ENCODE assay signal across 1 cellular context in genomic region chr6:144578385-144579350, GRCh38.
A peak's percentile ranks its signal among the peaks of the same experiment; 100 is the strongest.
TF ChIP-seq lines count a peak whose summit lies in the region.

No MANE protein-coding gene starts in this region.

TF ChIP-seq in HepG2, 621 proteins besides CTCF, POLR2A, EP300 and RAD21 (continued from another document and continues in another):
- TF ChIP-seq MBD4 (IDR thresholded peaks at IDR 0.05; ENCODE audit: borderline replicate concordance, low read length) (no peak), SMAD3 (CRISPR knock-in tag; IDR thresholded peaks at IDR 0.05) (peak; percentile 66; the same call in 1 of the 2 replicates), MIER2 (CRISPR knock-in tag; IDR thresholded peaks at IDR 0.05) (no peak), JDP2 (CRISPR knock-in tag; IDR thresholded peaks at IDR 0.05; ENCODE audit: borderline replicate concordance) (no peak), NCOA1 (CRISPR knock-in tag; IDR thresholded peaks at IDR 0.05) (no peak), HOXA9 (CRISPR knock-in tag; IDR thresholded peaks at IDR 0.05; ENCODE audit: borderline replicate concordance) (no peak), GABPB1 (CRISPR knock-in tag; IDR thresholded peaks at IDR 0.05) (no peak; the same call in 1 of the 2 replicates), ZNF512 (CRISPR knock-in tag; IDR thresholded peaks at IDR 0.05) (no peak), FUBP1 (CRISPR knock-in tag; IDR thresholded peaks at IDR 0.05; ENCODE audit: borderline replicate concordance) (no peak), ZBTB25 (CRISPR knock-in tag; IDR thresholded peaks at IDR 0.05) (no peak; the same call in 1 of the 2 replicates), ZNF576 (CRISPR knock-in tag; IDR thresholded peaks at IDR 0.05) (no peak), TBX2 (CRISPR knock-in tag; IDR thresholded peaks at IDR 0.05; ENCODE audit: borderline replicate concordance) (peak; percentile 75), ZNF580 (CRISPR knock-in tag; IDR thresholded peaks at IDR 0.05; ENCODE audit: borderline replicate concordance, low read depth) (peak; percentile 52; the same call in 1 of the 2 replicates), ZNF781 (CRISPR knock-in tag; IDR thresholded peaks at IDR 0.05; ENCODE audit: borderline replicate concordance, not compliant biosample characterization) (peak; percentile 83), ZNF569 (CRISPR knock-in tag; IDR thresholded peaks at IDR 0.05; ENCODE audit: borderline replicate concordance) (0 out of 2 replicates have a peak, but pooled peaks have one; percentile 52), FIP1L1 (IDR thresholded peaks at IDR 0.05; ENCODE audit: borderline replicate concordance, insufficient read depth, low read depth, low read length) (no peak), CERS6 (CRISPR knock-in tag; IDR thresholded peaks at IDR 0.05) (no peak), ATM (IDR thresholded peaks at IDR 0.05; ENCODE audit: borderline replicate concordance) (no peak), KLF11 (CRISPR knock-in tag; IDR thresholded peaks at IDR 0.05) (peak; percentile 31; the same call in 1 of the 2 replicates), RFXAP (CRISPR knock-in tag; IDR thresholded peaks at IDR 0.05; ENCODE audit: borderline replicate concordance) (0 out of 2 replicates have a peak, but pooled peaks have one; percentile 29), FOXK1 (CRISPR knock-in tag; IDR thresholded peaks at IDR 0.05; ENCODE audit: borderline replicate concordance, low read depth) (peak; percentile 73), ZNF12 (CRISPR knock-in tag; IDR thresholded peaks at IDR 0.05) (peak; percentile 86; the same call in 1 of the 2 replicates), JUN (CRISPR knock-in tag; IDR thresholded peaks at IDR 0.05) (no peak), ZBTB8A (CRISPR knock-in tag; IDR thresholded peaks at IDR 0.05; ENCODE audit: borderline replicate concordance, low read depth) (no peak), ZNF766 (CRISPR knock-in tag; IDR thresholded peaks at IDR 0.05; ENCODE audit: borderline replicate concordance) (no peak), TIGD3 (CRISPR knock-in tag; IDR thresholded peaks at IDR 0.05; ENCODE audit: borderline replicate concordance) (no peak), ZNF609 (CRISPR knock-in tag; IDR thresholded peaks at IDR 0.05; ENCODE audit: borderline replicate concordance) (peak; percentile 36; the same call in 1 of the 2 replicates), ZNF441 (CRISPR knock-in tag; IDR thresholded peaks at IDR 0.05; ENCODE audit: borderline replicate concordance) (peak; percentile 92), DBP (CRISPR knock-in tag; IDR thresholded peaks at IDR 0.05; ENCODE audit: not compliant biosample characterization) (no peak), ZNF816 (CRISPR knock-in tag; IDR thresholded peaks at IDR 0.05; ENCODE audit: borderline replicate concordance) (no peak), TEF (CRISPR knock-in tag; IDR thresholded peaks at IDR 0.05) (peak; percentile 90; the same call in 1 of the 2 replicates), SRSF1 (optimal IDR thresholded peaks at IDR 0.05; ENCODE audit: low read depth, low read length) (no peak), SYNCRIP (IDR thresholded peaks at IDR 0.05; ENCODE audit: insufficient read depth, low read depth, low read length) (no peak), ATF5 (CRISPR knock-in tag; IDR thresholded peaks at IDR 0.05; ENCODE audit: low read depth) (no peak), ZNF574 (CRISPR knock-in tag; IDR thresholded peaks at IDR 0.05) (peak; percentile 61), KLF12 (CRISPR knock-in tag; IDR thresholded peaks at IDR 0.05; ENCODE audit: borderline replicate concordance) (no peak), KDM2A (CRISPR knock-in tag; IDR thresholded peaks at IDR 0.05; ENCODE audit: borderline replicate concordance, low read depth) (no peak), PLSCR1 (CRISPR knock-in tag; IDR thresholded peaks at IDR 0.05; ENCODE audit: borderline replicate concordance) (no peak), NCOA5 (CRISPR knock-in tag; IDR thresholded peaks at IDR 0.05) (no peak)
